11 cellular contexts compared by ENCODE assay signal in the genomic region with DNA sequence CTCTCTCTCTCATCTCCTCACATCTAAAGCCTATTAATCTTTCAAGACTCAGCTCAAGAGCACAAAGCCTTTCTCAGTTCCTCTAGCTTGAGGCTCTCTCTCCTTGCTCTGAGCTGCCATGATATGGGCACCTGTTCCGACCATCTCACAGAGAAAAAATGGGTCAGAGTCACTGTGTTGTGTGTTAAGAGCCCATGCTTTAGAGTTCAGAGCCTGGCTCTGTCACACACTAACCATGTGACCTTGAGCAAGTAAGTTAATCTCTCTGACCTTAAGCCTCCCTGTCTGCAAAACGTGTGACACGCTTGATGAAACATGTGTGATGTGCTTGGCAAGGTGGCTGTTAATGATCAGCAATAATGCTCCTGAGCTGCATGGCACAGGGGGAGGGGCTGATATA.
A peak's percentile ranks its signal among the peaks of the same experiment; 100 is the strongest.
DNase-seq lines count a peak whose midpoint lies in the region; ATAC-seq and TF ChIP-seq lines count a peak whose summit lies in the region.
"Had no signal": no experiment of that assay in that cellular context is flagged by ENCODE, and none has a peak within 500 bp of the region (broad histone marks: within the 10 kb centered on the region; RNA-seq: fewer than 3 reads in every experiment).

No MANE protein-coding gene starts in this region.

- peaks cover 39% of the 10 kb centered on the region for H3K4me1 Mint-ChIP-seq in nephron
- peaks cover 23% of the 10 kb centered on the region for H3K4me1 Mint-ChIP-seq in activated naive CD4-positive, alpha-beta T cell treated with anti-CD3 and anti-CD28 coated beads for 36 hours (ENCODE audit: low read depth)
- peaks cover 27% of the 10 kb centered on the region for H3K4me1 Mint-ChIP-seq in WTC11

- no peaks in the 10 kb centered on the region for H3K36me3 Mint-ChIP-seq in nephron (ENCODE audit: low read depth)
- no peaks in the 10 kb centered on the region for H3K36me3 Mint-ChIP-seq in activated naive CD4-positive, alpha-beta T cell treated with anti-CD3 and anti-CD28 coated beads for 36 hours (ENCODE audit: low read depth)
- no peaks in the 10 kb centered on the region for H3K36me3 Mint-ChIP-seq in WTC11

- DNase-seq in activated naive CD4-positive, alpha-beta T cell treated with anti-CD3 and anti-CD28 coated beads for 36 hours, result no peak
- DNase-seq in COR-L47 (lab: John Stamatoyannopoulos, UW) (no peak), WTC11 (ENCODE audit: low spot score) (no peak)
- DNase-seq: activated CD4-positive, alpha-beta T cell treated with anti-CD3 and anti-CD28 coated beads, Interleukin-2, amount 50 U/mL, for 1 hour; NCI-H524 treated with DMSO at 0.1 percent for 48 hours had no signal

- peak overlapping the region in 1 of 3 experiments; percentile 1 for H3K4me3 Mint-ChIP-seq in nephron
- no peak overlapping the region for H3K4me3 Mint-ChIP-seq in activated naive CD4-positive, alpha-beta T cell treated with anti-CD3 and anti-CD28 coated beads for 36 hours
- H3K4me3 Mint-ChIP-seq in WTC11, result no peak overlapping the region
- H3K4me3 Mint-ChIP-seq: central memory CD8-positive, alpha-beta T cell had no signal

- no peak for TF ChIP-seq POLR2A in gastroesophageal sphincter (IDR thresholded peaks at IDR 0.05)

- ATAC-seq in GM18858 (IDR thresholded peaks at IDR 0.05; ENCODE audit: unreplicated experiment) (peak; percentile 29), HG02678 (IDR thresholded peaks at IDR 0.05; ENCODE audit: unreplicated experiment) (peak; percentile 41), gastroesophageal sphincter (no peak), WTC11 (no peak)

- peak overlapping the region; percentile 16 to 95 (median 75) for H3K27ac Mint-ChIP-seq in nephron
- no peak overlapping the region for H3K27ac Mint-ChIP-seq in activated naive CD4-positive, alpha-beta T cell treated with anti-CD3 and anti-CD28 coated beads for 36 hours
- no peak overlapping the region for H3K27ac Mint-ChIP-seq in WTC11

- POLR2A ChIA-PET in WTC11 (lab: Charles Lee), result no interaction called here

- H3K27me3 Mint-ChIP-seq in nephron (ENCODE audit: low read depth) (peaks cover 5% of the 10 kb centered on the region), WTC11 (ENCODE audit: low read depth) (no peaks in the 10 kb centered on the region; the same call in 1 of the 2 replicates)
- no peaks in the 10 kb centered on the region for H3K27me3 Mint-ChIP-seq in activated naive CD4-positive, alpha-beta T cell treated with anti-CD3 and anti-CD28 coated beads for 36 hours (ENCODE audit: low read depth)
- H3K27me3 Mint-ChIP-seq: central memory CD8-positive, alpha-beta T cell had no signal

- H3K4me3 ChIP-seq in OCI-LY3 (ENCODE audit: low read length) (peak overlapping the region; percentile 43), gastroesophageal sphincter (no peak overlapping the region)

- no peaks in the 10 kb centered on the region for H4K20me1 ChIP-seq in OCI-LY3 (ENCODE audit: insufficient read depth, low read length)

- H3K36me3 ChIP-seq in OCI-LY3 (replicated peaks; ENCODE audit: low read depth, low read length), result no peaks in the 10 kb centered on the region
- H3K36me3 ChIP-seq in gastroesophageal sphincter, result no peaks in the 10 kb centered on the region

- TF ChIP-seq EP300 in gastroesophageal sphincter (IDR thresholded peaks at IDR 0.05), result no peak

- H3K9ac ChIP-seq in OCI-LY3 (ENCODE audit: low read length), result peak overlapping the region; percentile 44

- H3K9me3 ChIP-seq in OCI-LY3 (ENCODE audit: insufficient read depth, low read length) (no peaks in the 10 kb centered on the region), gastroesophageal sphincter (no peaks in the 10 kb centered on the region)

- CTCF ChIA-PET in activated naive CD4-positive, alpha-beta T cell treated with anti-CD3 and anti-CD28 coated beads for 36 hours (lab: Charles Lee), result interaction anchor here (0.6 kb wide), 1 partner anchor 55 kb away, joined by 3 read pairs; no protein-coding TSS in a partner anchor
- CTCF ChIA-PET in WTC11 (lab: Charles Lee), result no interaction called here

- peak overlapping the region; percentile 78 for H3K27ac ChIP-seq in OCI-LY3 (ENCODE audit: low read length)
- H3K27ac ChIP-seq in gastroesophageal sphincter, result no peak overlapping the region

- 67 to 100% methylated on average over 2 to 3 of the region's 3 CpGs for WGBS in gastroesophageal sphincter (ENCODE audit: low coverage in 1 of 2), 2 donors

- no peaks in the 10 kb centered on the region for H3K27me3 ChIP-seq in OCI-LY3 (ENCODE audit: low read depth, low read length)
- no peaks in the 10 kb centered on the region for H3K27me3 ChIP-seq in gastroesophageal sphincter

- no peak for TF ChIP-seq CTCF in OCI-LY3 (IDR thresholded peaks at IDR 0.05; ENCODE audit: low read depth, low read length)
- TF ChIP-seq CTCF in nephron (IDR thresholded peaks at IDR 0.05; ENCODE audit: unreplicated experiment in 3 of 3), result no peak
- no peak for TF ChIP-seq CTCF in gastroesophageal sphincter (IDR thresholded peaks at IDR 0.05)
- no peak for TF ChIP-seq CTCF in WTC11 (IDR thresholded peaks at IDR 0.05)

- peak overlapping the region; percentile 67 for H3K4me2 ChIP-seq in OCI-LY3 (ENCODE audit: low read length)

- peaks cover 59% of the 10 kb centered on the region for H3K4me1 ChIP-seq in OCI-LY3 (ENCODE audit: low read length)
- H3K4me1 ChIP-seq in gastroesophageal sphincter, result peaks cover 0 to 4% (median 0%) of the 10 kb centered on the region in 3 donors

- H2AFZ ChIP-seq in OCI-LY3 (ENCODE audit: low read depth, low read length), result peak overlapping the region; percentile 60

- no peaks in the 10 kb centered on the region for H3K9me3 Mint-ChIP-seq in nephron
- no peaks in the 10 kb centered on the region for H3K9me3 Mint-ChIP-seq in activated naive CD4-positive, alpha-beta T cell treated with anti-CD3 and anti-CD28 coated beads for 36 hours
- no peaks in the 10 kb centered on the region for H3K9me3 Mint-ChIP-seq in WTC11
- H3K9me3 Mint-ChIP-seq: central memory CD8-positive, alpha-beta T cell had no signal

- H3K79me2 ChIP-seq in OCI-LY3 (ENCODE audit: low read length), result no peaks in the 10 kb centered on the region

- intact Hi-C loops in activated naive CD4-positive, alpha-beta T cell treated with anti-CD3 and anti-CD28 coated beads for 36 hours (cut with micrococcal nuclease), result no loop called here

TF ChIP-seq in WTC11, 78 proteins besides CTCF, POLR2A, EP300 and RAD21:
- TF ChIP-seq RELA (CRISPR knock-in tag; IDR thresholded peaks at IDR 0.05; ENCODE audit: borderline replicate concordance) (no peak), NR1H2 (CRISPR knock-in tag; IDR thresholded peaks at IDR 0.05) (no peak), GABPB1 (CRISPR knock-in tag; IDR thresholded peaks at IDR 0.05) (no peak), RORB (CRISPR knock-in tag; IDR thresholded peaks at IDR 0.05) (no peak), SMAD4 (CRISPR knock-in tag; IDR thresholded peaks at IDR 0.05) (no peak), JAZF1 (CRISPR knock-in tag; IDR thresholded peaks at IDR 0.05) (no peak), TEAD4 (CRISPR knock-in tag; IDR thresholded peaks at IDR 0.05) (no peak), CREB1 (CRISPR knock-in tag; IDR thresholded peaks at IDR 0.05) (no peak), TCF7 (CRISPR knock-in tag; IDR thresholded peaks at IDR 0.05; ENCODE audit: low read depth) (no peak), GRHL2 (CRISPR knock-in tag; IDR thresholded peaks at IDR 0.05; ENCODE audit: insufficient replicate concordance, severe bottlenecking) (no peak), ESRRA (CRISPR knock-in tag; IDR thresholded peaks at IDR 0.05; ENCODE audit: borderline replicate concordance) (no peak), NR3C1 (CRISPR knock-in tag; conservative IDR thresholded peaks at IDR 0.05; ENCODE audit: low read depth) (no peak), MYBL2 (CRISPR knock-in tag; IDR thresholded peaks at IDR 0.05) (no peak)
- TF ChIP-seq, protein P1, sequence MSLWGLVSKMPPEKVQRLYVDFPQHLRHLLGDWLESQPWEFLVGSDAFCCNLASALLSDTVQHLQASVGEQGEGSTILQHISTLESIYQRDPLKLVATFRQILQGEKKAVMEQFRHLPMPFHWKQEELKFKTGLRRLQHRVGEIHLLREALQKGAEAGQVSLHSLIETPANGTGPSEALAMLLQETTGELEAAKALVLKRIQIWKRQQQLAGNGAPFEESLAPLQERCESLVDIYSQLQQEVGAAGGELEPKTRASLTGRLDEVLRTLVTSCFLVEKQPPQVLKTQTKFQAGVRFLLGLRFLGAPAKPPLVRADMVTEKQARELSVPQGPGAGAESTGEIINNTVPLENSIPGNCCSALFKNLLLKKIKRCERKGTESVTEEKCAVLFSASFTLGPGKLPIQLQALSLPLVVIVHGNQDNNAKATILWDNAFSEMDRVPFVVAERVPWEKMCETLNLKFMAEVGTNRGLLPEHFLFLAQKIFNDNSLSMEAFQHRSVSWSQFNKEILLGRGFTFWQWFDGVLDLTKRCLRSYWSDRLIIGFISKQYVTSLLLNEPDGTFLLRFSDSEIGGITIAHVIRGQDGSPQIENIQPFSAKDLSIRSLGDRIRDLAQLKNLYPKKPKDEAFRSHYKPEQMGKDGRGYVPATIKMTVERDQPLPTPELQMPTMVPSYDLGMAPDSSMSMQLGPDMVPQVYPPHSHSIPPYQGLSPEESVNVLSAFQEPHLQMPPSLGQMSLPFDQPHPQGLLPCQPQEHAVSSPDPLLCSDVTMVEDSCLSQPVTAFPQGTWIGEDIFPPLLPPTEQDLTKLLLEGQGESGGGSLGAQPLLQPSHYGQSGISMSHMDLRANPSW (CRISPR knock-in tag; conservative IDR thresholded peaks at IDR 0.05; ENCODE audit: low read depth), result no peak
- TF ChIP-seq, protein P2, sequence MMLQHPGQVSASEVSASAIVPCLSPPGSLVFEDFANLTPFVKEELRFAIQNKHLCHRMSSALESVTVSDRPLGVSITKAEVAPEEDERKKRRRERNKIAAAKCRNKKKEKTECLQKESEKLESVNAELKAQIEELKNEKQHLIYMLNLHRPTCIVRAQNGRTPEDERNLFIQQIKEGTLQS (CRISPR knock-in tag; conservative IDR thresholded peaks at IDR 0.05), result no peak
- TF ChIP-seq, protein P3, sequence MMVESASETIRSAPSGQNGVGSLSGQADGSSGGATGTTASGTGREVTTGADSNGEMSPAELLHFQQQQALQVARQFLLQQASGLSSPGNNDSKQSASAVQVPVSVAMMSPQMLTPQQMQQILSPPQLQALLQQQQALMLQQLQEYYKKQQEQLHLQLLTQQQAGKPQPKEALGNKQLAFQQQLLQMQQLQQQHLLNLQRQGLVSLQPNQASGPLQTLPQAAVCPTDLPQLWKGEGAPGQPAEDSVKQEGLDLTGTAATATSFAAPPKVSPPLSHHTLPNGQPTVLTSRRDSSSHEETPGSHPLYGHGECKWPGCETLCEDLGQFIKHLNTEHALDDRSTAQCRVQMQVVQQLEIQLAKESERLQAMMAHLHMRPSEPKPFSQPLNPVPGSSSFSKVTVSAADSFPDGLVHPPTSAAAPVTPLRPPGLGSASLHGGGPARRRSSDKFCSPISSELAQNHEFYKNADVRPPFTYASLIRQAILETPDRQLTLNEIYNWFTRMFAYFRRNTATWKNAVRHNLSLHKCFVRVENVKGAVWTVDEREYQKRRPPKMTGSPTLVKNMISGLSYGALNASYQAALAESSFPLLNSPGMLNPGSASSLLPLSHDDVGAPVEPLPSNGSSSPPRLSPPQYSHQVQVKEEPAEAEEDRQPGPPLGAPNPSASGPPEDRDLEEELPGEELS (CRISPR knock-in tag; IDR thresholded peaks at IDR 0.05), result no peak
TF ChIP-seq in WTC11: peak in this region for 0.

Comparison
In these comparisons a context has a peak if more than half of its experiments do, and no peak if none do; other contexts are left out.
1. ATAC-seq: peak in GM18858 (single experiment) and HG02678 (single experiment); none in gastroesophageal sphincter (single experiment) and WTC11 (single experiment).
2. H3K27ac Mint-ChIP-seq: peak in nephron (3 of 3); none in activated naive CD4-positive, alpha-beta T cell treated with anti-CD3 and anti-CD28 coated beads for 36 hours (single experiment) and WTC11 (single experiment).